Comparison of ENCODE assay signal across 8 cellular contexts in genomic region chr3:151168269-151169094, GRCh38. TPM values are rescaled to one million over a fixed set of nuclear protein-coding genes. Genes with fewer than 3 reads are reported as not detected.
A peak's percentile ranks its signal among the peaks of the same experiment; 100 is the strongest.
DNase-seq lines count a peak whose midpoint lies in the region; ATAC-seq and TF ChIP-seq lines count a peak whose summit lies in the region.

No MANE protein-coding gene starts in this region.

- DNase-seq in DMS153 treated with DMSO at 0.1 percent for 48 hours (lab: John Stamatoyannopoulos, UW; ENCODE audit: unreplicated experiment) = peak; percentile 24
- DNase-seq in LNCaP clone FGC (ENCODE audit: low read depth) = peak; percentile 17
- peak; percentile 42 to 64 for DNase-seq in SJCRH30
- DNase-seq in activated gamma-delta T cell treated with anti-CD3 and anti-CD28 coated beads, Interleukin-2, amount 50 U/mL, for 16 hours (ENCODE audit: low read depth) = peak; percentile 75
- DNase-seq in glutamatergic neuron = peak; percentile 86
- peak; percentile 79 to 91 for DNase-seq in psoas muscle
- no peak for DNase-seq in cortex of kidney (lab: John Stamatoyannopoulos, UW)

- H3K27ac ChIP-seq in SJCRH30 = no peak overlapping the region
- peak overlapping the region; percentile 84 for H3K27ac ChIP-seq in psoas muscle

- H3K4me1 Mint-ChIP-seq in glutamatergic neuron (ENCODE audit: low read depth, unreplicated experiment) = no peaks in the 10 kb centered on the region

- peaks cover 6% of the 10 kb centered on the region; the same call in 1 of the 2 replicates for H3K27me3 ChIP-seq in SJCRH30
- no peaks in the 10 kb centered on the region for H3K27me3 ChIP-seq in psoas muscle (ENCODE audit: insufficient read depth in 3 of 3, low read length in 2 of 3)

- H3K4me3 Mint-ChIP-seq in glutamatergic neuron (ENCODE audit: unreplicated experiment) = no peak overlapping the region

- H3K4me3 ChIP-seq in LNCaP clone FGC (ENCODE audit: low read depth, low read length) (no peak overlapping the region), SJCRH30 (no peak overlapping the region), psoas muscle (no peak overlapping the region)

- peak; percentile 91 for TF ChIP-seq CTCF in LNCaP clone FGC (IDR thresholded peaks at IDR 0.05; ENCODE audit: control insufficient read depth, extremely low read depth, insufficient read depth)
- TF ChIP-seq CTCF in glutamatergic neuron (IDR thresholded peaks at IDR 0.05; ENCODE audit: partially characterized antibody, unreplicated experiment) = peak; percentile 63
- TF ChIP-seq CTCF in psoas muscle (IDR thresholded peaks at IDR 0.05) = peak; percentile 87

- no peaks in the 10 kb centered on the region for H3K36me3 Mint-ChIP-seq in glutamatergic neuron (ENCODE audit: unreplicated experiment)

- H3K9me3 ChIP-seq in SJCRH30 (replicated peaks) = no peaks in the 10 kb centered on the region
- H3K9me3 ChIP-seq in psoas muscle = no peaks in the 10 kb centered on the region

- H3K36me3 ChIP-seq in SJCRH30 (no peaks in the 10 kb centered on the region), psoas muscle (ENCODE audit: insufficient read depth in 1 of 2, low read depth in 1 of 2) (no peaks in the 10 kb centered on the region)

- H3K9me3 Mint-ChIP-seq in glutamatergic neuron (ENCODE audit: unreplicated experiment) = no peaks in the 10 kb centered on the region

- intact Hi-C loops in psoas muscle (cut with DNase I) = loop anchor here (1.0 to 5.0 kb wide), 4 partner anchors 58 to 115 kb away; no protein-coding TSS in a partner anchor

- 21 to 30% (median 24%) methylated on average over 7 of the region's 7 CpGs for WGBS in psoas muscle, 3 donors

- ATAC-seq in GM21619 (IDR thresholded peaks at IDR 0.05; ENCODE audit: unreplicated experiment) = peak; percentile 56
- peak; percentile 85 to 89 (median 87) for ATAC-seq in psoas muscle

- no peak overlapping the region for H3K27ac Mint-ChIP-seq in glutamatergic neuron (ENCODE audit: unreplicated experiment)

- no peaks in the 10 kb centered on the region for H3K27me3 Mint-ChIP-seq in glutamatergic neuron (ENCODE audit: unreplicated experiment)

- H3K4me1 ChIP-seq in SJCRH30 (no peaks in the 10 kb centered on the region), psoas muscle (peaks cover 22% of the 10 kb centered on the region)

RNA-seq across cellular contexts. Expression of gene GPR171, which starts 34.5 kb away (rescaled TPM):
- total RNA-seq in SJCRH30 (2014; rRNA removed; shearing (Covaris generic)) = not detected in 2 replicates
- total RNA-seq in glutamatergic neuron (ENCODE audit: unreplicated experiment) (not detected), psoas muscle (under 1 TPM in 2 of 4 donors, not detected in 2; 0.13 to 0.27 TPM)
- under 1 TPM in 2 of 3 donors, not detected in 1; 0.05 to 0.10 TPM for polyA plus RNA-seq in psoas muscle
